ENCODE assay signal across 1 cellular context in genomic region chrX:155070975-155071693, GRCh38.
TF ChIP-seq lines count a peak whose summit lies in the region.

TSS of gene BRCC3 (plus strand) at chrX:155071508. CDS start at chrX:155071528, 20 bp downstream.
TSS of gene CMC4 (minus strand) at chrX:155071136. CDS start at chrX:155064023, 7,113 bp downstream.
TSS of gene MTCP1 (minus strand) at chrX:155071136. CDS start at chrX:155066010, 5,126 bp downstream.

TF ChIP-seq in K562, 482 proteins besides CTCF, POLR2A, EP300 and RAD21 (continued from another document):
- TF ChIP-seq UBTF (IDR thresholded peaks at IDR 0.05; ENCODE audit: borderline replicate concordance in 1 of 2, low read depth in 2 of 2, low read length in 2 of 2) (peak in 1 of 2 experiments; percentile 69; a peak in 1 of 4 replicates), HDAC1 (IDR thresholded peaks at IDR 0.05) (peak in 1 of 2 experiments; percentile 53; a peak in 2 of 4 replicates), EGR1 (conservative IDR thresholded peaks at IDR 0.05) (peak; percentile 15; the same call in 1 of the 2 replicates), TAF1 (IDR thresholded peaks at IDR 0.05; ENCODE audit: control insufficient read depth, extremely low read depth, insufficient read depth, low read length, severe bottlenecking) (peak; percentile 73), NONO (IDR thresholded peaks at IDR 0.05; ENCODE audit: low read depth in 2 of 2, low read length in 1 of 2) (0 out of 4 replicates have a peak, but pooled peaks of 1 of the 2 experiments have one; percentile 10), SUPT5H (IDR thresholded peaks at IDR 0.05) (peak; percentile 84), KDM5B (IDR thresholded peaks at IDR 0.05; ENCODE audit: insufficient replicate concordance, low read depth, low read length) (peak; percentile 86), HCFC1 (IDR thresholded peaks at IDR 0.05; ENCODE audit: low read depth, low read length) (peak; percentile 33; the same call in 1 of the 2 replicates), ZFX (CRISPR knock-in tag; IDR thresholded peaks at IDR 0.05) (peak; percentile 82), CREM (IDR thresholded peaks at IDR 0.05; ENCODE audit: low read depth) (peak; percentile 27), POLR2B (IDR thresholded peaks at IDR 0.05; ENCODE audit: low read depth, partially characterized antibody) (peak; percentile 74), HDAC2 (IDR thresholded peaks at IDR 0.05) (0 out of 2 replicates have a peak, but pooled peaks have one; percentile 17), SMAD4 (CRISPR knock-in tag; conservative IDR thresholded peaks at IDR 0.05) (peak; percentile 64; the same call in 1 of the 2 replicates), USF1 (CRISPR knock-in tag; IDR thresholded peaks at IDR 0.05) (no peak), ZNF316 (IDR thresholded peaks at IDR 0.05) (no peak), RREB1 (CRISPR knock-in tag; IDR thresholded peaks at IDR 0.05) (no peak), E2F6 (IDR thresholded peaks at IDR 0.05; ENCODE audit: borderline replicate concordance in 1 of 2, extremely low read depth in 1 of 2, insufficient read depth in 1 of 2, insufficient read length in 1 of 2, low read depth in 1 of 2, low read length in 1 of 2, poor library complexity in 1 of 2, severe bottlenecking in 1 of 2) (peak in 1 of 2 experiments; percentile 53), TAF7 (tag; IDR thresholded peaks at IDR 0.05) (peak; percentile 78), GMEB1 (CRISPR knock-in tag; IDR thresholded peaks at IDR 0.05) (peak; percentile 31; the same call in 1 of the 2 replicates), TAF9B (IDR thresholded peaks at IDR 0.05; ENCODE audit: partially characterized antibody) (peak; percentile 74), THAP12 (CRISPR knock-in tag; IDR thresholded peaks at IDR 0.05) (peak; percentile 62; the same call in 1 of the 2 replicates), ID3 (CRISPR knock-in tag; IDR thresholded peaks at IDR 0.05) (no peak), ID3 (tag; IDR thresholded peaks at IDR 0.05) (no peak; the same call in 1 of the 2 replicates), GATAD2B (IDR thresholded peaks at IDR 0.05; ENCODE audit: borderline replicate concordance) (0 out of 2 replicates have a peak, but pooled peaks have one; percentile 44)
TF ChIP-seq in K562: peak in this region for 63.
